ENCODE assay signal across 8 cellular contexts in the genomic region with DNA sequence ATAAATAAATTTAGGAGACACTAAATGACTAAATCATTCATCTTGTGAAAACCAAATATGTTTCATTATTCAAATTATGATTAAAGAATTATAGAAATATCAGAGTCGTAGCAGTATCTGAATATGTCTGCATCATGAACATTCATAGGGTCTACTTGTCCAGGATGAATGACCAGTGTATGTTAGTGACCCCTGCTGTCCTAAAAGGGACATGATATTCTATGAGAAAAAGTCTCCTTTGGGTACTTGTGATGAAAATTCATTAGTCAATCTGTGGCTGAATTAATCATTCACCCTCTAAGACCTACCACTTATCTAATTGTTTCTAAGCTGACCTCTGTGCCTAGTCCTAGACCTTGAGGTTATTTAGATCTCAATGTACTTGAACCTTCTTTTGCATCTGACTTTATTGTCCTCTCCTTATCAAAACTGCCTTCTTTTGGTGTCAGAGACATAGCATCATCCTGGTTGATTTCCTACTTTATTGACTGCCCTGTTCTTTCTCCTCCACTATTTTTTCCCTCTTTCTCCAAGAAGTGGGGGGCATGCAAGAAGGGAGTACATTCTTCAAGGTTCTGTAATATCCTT.
A peak's percentile ranks its signal among the peaks of the same experiment; 100 is the strongest.
DNase-seq lines count a peak whose midpoint lies in the region; ATAC-seq and TF ChIP-seq lines count a peak whose summit lies in the region.

No MANE protein-coding gene starts in this region.

- H3K4me1 Mint-ChIP-seq in nephron = peaks cover 38% of the 10 kb centered on the region
- H3K4me1 Mint-ChIP-seq in CD4-positive, alpha-beta T cell (ENCODE audit: low read depth) = no peaks in the 10 kb centered on the region
- H3K4me1 Mint-ChIP-seq in activated CD4-positive, alpha-beta T cell treated with anti-CD3 and anti-CD28 coated beads for 36 hours = no peaks in the 10 kb centered on the region
- H3K4me1 Mint-ChIP-seq in activated T-cell treated with anti-CD3 and anti-CD28 coated beads, Interleukin-2, amount 50 U/mL, for 4 hours (ENCODE audit: low read depth) = no peaks in the 10 kb centered on the region

- intact Hi-C loops in CD4-positive, alpha-beta T cell (cut with DNase I, micrococcal nuclease) = no loop called here
- intact Hi-C loops in activated CD4-positive, alpha-beta T cell treated with anti-CD3 and anti-CD28 coated beads for 36 hours (cut with DNase I, micrococcal nuclease) = no loop called here

- H3K36me3 Mint-ChIP-seq in nephron (ENCODE audit: low read depth) = no peaks in the 10 kb centered on the region
- H3K36me3 Mint-ChIP-seq in CD4-positive, alpha-beta T cell (ENCODE audit: low read depth) = no peaks in the 10 kb centered on the region
- H3K36me3 Mint-ChIP-seq in activated CD4-positive, alpha-beta T cell treated with anti-CD3 and anti-CD28 coated beads for 36 hours (ENCODE audit: low read depth) = no peaks in the 10 kb centered on the region
- H3K36me3 Mint-ChIP-seq in activated T-cell treated with anti-CD3 and anti-CD28 coated beads, Interleukin-2, amount 50 U/mL, for 4 hours (ENCODE audit: insufficient read depth) = no peaks in the 10 kb centered on the region

- H3K27me3 Mint-ChIP-seq in nephron (ENCODE audit: low read depth) = no peaks in the 10 kb centered on the region
- no peaks in the 10 kb centered on the region for H3K27me3 Mint-ChIP-seq in CD4-positive, alpha-beta T cell
- no peaks in the 10 kb centered on the region for H3K27me3 Mint-ChIP-seq in activated CD4-positive, alpha-beta T cell treated with anti-CD3 and anti-CD28 coated beads for 36 hours
- no peaks in the 10 kb centered on the region for H3K27me3 Mint-ChIP-seq in activated T-cell treated with anti-CD3 and anti-CD28 coated beads, Interleukin-2, amount 50 U/mL, for 4 hours (ENCODE audit: low read depth)

- CTCF ChIA-PET in CD4-positive, alpha-beta T cell (lab: Charles Lee) = no interaction called here
- CTCF ChIA-PET in activated CD4-positive, alpha-beta T cell treated with anti-CD3 and anti-CD28 coated beads for 36 hours (lab: Charles Lee) = no interaction called here

- no peak overlapping the region for H3K27ac ChIP-seq in CD4-positive, alpha-beta T cell (ENCODE audit: low read depth, low read length)

- peak; percentile 54 for ATAC-seq in GM18511 (IDR thresholded peaks at IDR 0.05; ENCODE audit: unreplicated experiment)
- no peak for ATAC-seq in CD4-positive, alpha-beta T cell (ENCODE audit: poor library complexity)
- no peak for ATAC-seq in activated CD4-positive, alpha-beta T cell treated with anti-CD3 and anti-CD28 coated beads for 36 hours
- ATAC-seq in activated T-cell treated with anti-CD3 and anti-CD28 coated beads, Interleukin-2, amount 50 U/mL, for 4 hours = no peak

- no peaks in the 10 kb centered on the region for H3K9me3 ChIP-seq in CD4-positive, alpha-beta T cell (ENCODE audit: control insufficient read depth, low read length)

- peak; percentile 22 for DNase-seq in NAMALWA (ENCODE audit: low spot score)
- DNase-seq in dermis blood vessel endothelial cell = peak; percentile 77
- DNase-seq in stimulated activated CD4-positive, alpha-beta T cell treated with anti-CD3 and anti-CD28 coated beads, Interleukin-2, amount 100 ng/mL, for 24 hours = no peak
- no peak for DNase-seq in CD4-positive, alpha-beta T cell
- DNase-seq in activated CD4-positive, alpha-beta T cell treated with anti-CD3 and anti-CD28 coated beads for 36 hours = no peak
- no peak for DNase-seq in activated T-cell treated with anti-CD3 and anti-CD28 coated beads, Interleukin-2, amount 50 U/mL, for 4 hours

- H3K4me3 Mint-ChIP-seq in nephron = no peak overlapping the region
- no peak overlapping the region for H3K4me3 Mint-ChIP-seq in CD4-positive, alpha-beta T cell
- no peak overlapping the region for H3K4me3 Mint-ChIP-seq in activated CD4-positive, alpha-beta T cell treated with anti-CD3 and anti-CD28 coated beads for 36 hours
- no peak overlapping the region for H3K4me3 Mint-ChIP-seq in activated T-cell treated with anti-CD3 and anti-CD28 coated beads, Interleukin-2, amount 50 U/mL, for 4 hours

- POLR2A ChIA-PET in CD4-positive, alpha-beta T cell (lab: Charles Lee) = no interaction called here
- POLR2A ChIA-PET in activated CD4-positive, alpha-beta T cell treated with anti-CD3 and anti-CD28 coated beads for 36 hours (lab: Charles Lee) = no interaction called here

- H3K27ac Mint-ChIP-seq in nephron = peak overlapping the region; percentile 66 to 78 (median 75)
- no peak overlapping the region for H3K27ac Mint-ChIP-seq in CD4-positive, alpha-beta T cell
- no peak overlapping the region for H3K27ac Mint-ChIP-seq in activated CD4-positive, alpha-beta T cell treated with anti-CD3 and anti-CD28 coated beads for 36 hours

- peak; percentile 45 to 63 (median 48) for TF ChIP-seq CTCF in nephron (IDR thresholded peaks at IDR 0.05; ENCODE audit: unreplicated experiment in 3 of 3)
- no peak for TF ChIP-seq CTCF in CD4-positive, alpha-beta T cell (IDR thresholded peaks at IDR 0.05)

- no peaks in the 10 kb centered on the region for H3K9me3 Mint-ChIP-seq in nephron
- H3K9me3 Mint-ChIP-seq in CD4-positive, alpha-beta T cell = no peaks in the 10 kb centered on the region
- no peaks in the 10 kb centered on the region for H3K9me3 Mint-ChIP-seq in activated CD4-positive, alpha-beta T cell treated with anti-CD3 and anti-CD28 coated beads for 36 hours (ENCODE audit: low read depth)
- H3K9me3 Mint-ChIP-seq in activated T-cell treated with anti-CD3 and anti-CD28 coated beads, Interleukin-2, amount 50 U/mL, for 4 hours = no peaks in the 10 kb centered on the region

- H3K27me3 ChIP-seq in CD4-positive, alpha-beta T cell (ENCODE audit: control insufficient read depth, insufficient read depth, low read length) = no peaks in the 10 kb centered on the region

Comparison
In these comparisons a context has a peak if more than half of its experiments do, and no peak if none do; other contexts are left out.
1. DNase-seq: peak in NAMALWA (single experiment) and dermis blood vessel endothelial cell (single experiment); none in stimulated activated CD4-positive, alpha-beta T cell treated with anti-CD3 and anti-CD28 coated beads, Interleukin-2, amount 100 ng/mL, for 24 hours (0 of 2), CD4-positive, alpha-beta T cell (0 of 10), activated CD4-positive, alpha-beta T cell treated with anti-CD3 and anti-CD28 coated beads for 36 hours (single experiment) and activated T-cell treated with anti-CD3 and anti-CD28 coated beads, Interleukin-2, amount 50 U/mL, for 4 hours (single experiment).
2. H3K27ac Mint-ChIP-seq: peak in nephron (3 of 3); none in CD4-positive, alpha-beta T cell (single experiment) and activated CD4-positive, alpha-beta T cell treated with anti-CD3 and anti-CD28 coated beads for 36 hours (single experiment).